In the genomic region with DNA sequence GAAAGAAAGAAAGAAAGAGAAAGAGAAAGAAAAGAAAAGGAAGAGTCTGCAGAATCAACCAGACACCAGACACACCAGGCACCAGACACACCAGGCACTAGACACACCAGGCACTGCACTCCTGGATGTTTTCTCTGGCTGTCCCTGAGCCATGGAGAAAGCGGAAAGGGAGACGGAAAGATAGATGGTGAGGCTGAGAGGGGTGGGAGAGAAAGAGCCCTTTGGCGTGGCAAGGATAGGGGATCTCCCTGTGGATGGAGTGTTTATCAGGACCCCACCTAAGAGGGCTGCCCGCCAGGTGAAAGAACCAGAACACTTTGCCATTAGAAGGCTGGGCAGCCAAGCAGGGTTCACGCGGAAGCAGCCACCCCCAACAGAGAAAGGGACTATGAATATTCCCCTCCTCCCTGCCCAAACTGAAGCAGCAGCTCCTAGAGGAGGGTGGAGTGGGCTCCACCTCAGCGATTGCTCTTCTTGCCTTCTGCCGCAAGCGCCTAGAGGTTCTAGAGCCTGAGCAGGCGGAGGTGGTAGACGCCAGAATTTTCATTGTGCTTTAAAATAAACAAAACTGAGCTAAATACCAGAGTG, we compare ENCODE assay signal across 23 cellular contexts. TPM values are rescaled to one million over a fixed set of nuclear protein-coding genes. Genes with fewer than 3 reads are reported as not detected.
DNase-seq lines count a peak whose midpoint lies in the region; ATAC-seq and TF ChIP-seq lines count a peak whose summit lies in the region.
"Had no signal": no experiment of that assay in that cellular context is flagged by ENCODE, and none has a peak within 500 bp of the region (broad histone marks: within the 10 kb centered on the region; RNA-seq: fewer than 3 reads in every experiment).

No MANE protein-coding gene starts in this region.

- H3K9me3 Mint-ChIP-seq in activated T-cell treated with anti-CD3 and anti-CD28 coated beads, Interleukin-2, amount 50 U/mL, for 72 hours: peaks cover 0 to 3% of the 10 kb centered on the region in 2 donors
- H3K9me3 Mint-ChIP-seq in activated CD4-positive, alpha-beta memory T cell treated with anti-CD3 and anti-CD28 coated beads, Interleukin-2, amount 10 ng/mL, durations not matched to agents 7 days and 5 days: peaks cover 4% of the 10 kb centered on the region

- no peaks in the 10 kb centered on the region for H3K27me3 Mint-ChIP-seq in activated T-cell treated with anti-CD3 and anti-CD28 coated beads, Interleukin-2, amount 50 U/mL, for 72 hours (ENCODE audit: low read depth)
- no peaks in the 10 kb centered on the region for H3K27me3 Mint-ChIP-seq in activated CD4-positive, alpha-beta memory T cell treated with anti-CD3 and anti-CD28 coated beads, Interleukin-2, amount 10 ng/mL, durations not matched to agents 7 days and 5 days

- H3K4me1 Mint-ChIP-seq in activated T-cell treated with anti-CD3 and anti-CD28 coated beads, Interleukin-2, amount 50 U/mL, for 72 hours (ENCODE audit: low read depth): peaks cover 17% of the 10 kb centered on the region
- H3K4me1 Mint-ChIP-seq in activated CD4-positive, alpha-beta memory T cell treated with anti-CD3 and anti-CD28 coated beads, Interleukin-2, amount 10 ng/mL, durations not matched to agents 7 days and 5 days: peaks cover 19% of the 10 kb centered on the region

- no peak overlapping the region for H3K27ac ChIP-seq in substantia nigra (ENCODE audit: low read depth, low read length, poor library complexity, severe bottlenecking)
- H3K27ac ChIP-seq: adrenal gland, colonic mucosa, gastroesophageal sphincter, Peyer's patch, right lobe of liver, upper lobe of right lung, VCaP had no signal

- DNase-seq in activated T-cell treated with anti-CD3 and anti-CD28 coated beads, Interleukin-2, amount 50 U/mL, for 72 hours: no peak
- DNase-seq in activated T-cell treated with anti-CD3 and anti-CD28 coated beads, Interleukin-2, amount 50 U/mL, for 48 hours: no peak
- DNase-seq in activated CD4-positive, alpha-beta memory T cell treated with anti-CD3 and anti-CD28 coated beads, Interleukin-2, amount 10 ng/mL, durations not matched to agents 7 days and 5 days: no peak
- DNase-seq in islet precursor cell: peak; percentile 76
- DNase-seq in GM10266 (ENCODE audit: extremely low spot score): no peak
- no peak for DNase-seq in substantia nigra (lab: John Stamatoyannopoulos, UW)
- DNase-seq in NCI-H446 treated with DMSO at 0.1 percent for 48 hours (lab: John Stamatoyannopoulos, UW): no peak
- DNase-seq: activated T-cell treated with anti-CD3 and anti-CD28 coated beads for 4 hours, colonic mucosa, DMS53, H7, hippocampal formation, left ventricle myocardium superior, NCI-H1694, NCI-H510A treated with DMSO at 0.1 percent for 48 hours, Peyer's patch, right lobe of liver, upper lobe of right lung had no signal

- peak in 1 of 2 donors; percentile 18 for ATAC-seq in activated T-cell treated with anti-CD3 and anti-CD28 coated beads, Interleukin-2, amount 50 U/mL, for 72 hours (replicated peaks in 1 of 2)
- no peak for ATAC-seq in HG03432 (IDR thresholded peaks at IDR 0.05; ENCODE audit: unreplicated experiment)
- ATAC-seq: GM12878 had no signal

- H3K36me3 Mint-ChIP-seq in activated T-cell treated with anti-CD3 and anti-CD28 coated beads, Interleukin-2, amount 50 U/mL, for 72 hours (ENCODE audit: insufficient read depth in 2 of 2): no peaks in the 10 kb centered on the region
- H3K36me3 Mint-ChIP-seq in activated CD4-positive, alpha-beta memory T cell treated with anti-CD3 and anti-CD28 coated beads, Interleukin-2, amount 10 ng/mL, durations not matched to agents 7 days and 5 days (ENCODE audit: low read depth): peaks cover 4% of the 10 kb centered on the region

- H3K27ac Mint-ChIP-seq in activated T-cell treated with anti-CD3 and anti-CD28 coated beads, Interleukin-2, amount 50 U/mL, for 72 hours: peak overlapping the region; percentile 94
- H3K27ac Mint-ChIP-seq in activated CD4-positive, alpha-beta memory T cell treated with anti-CD3 and anti-CD28 coated beads, Interleukin-2, amount 10 ng/mL, durations not matched to agents 7 days and 5 days: peak overlapping the region; percentile 41

- CTCF ChIA-PET in activated CD4-positive, alpha-beta memory T cell treated with anti-CD3 and anti-CD28 coated beads, Interleukin-2, amount 10 ng/mL, durations not matched to agents 7 days and 5 days (lab: Charles Lee): interaction anchor here (1.0 to 4.8 kb wide), 3 partner anchors 12 to 122 kb away, joined by 3 to 14 read pairs (median 3); no protein-coding TSS in a partner anchor

- POLR2A ChIA-PET in activated CD4-positive, alpha-beta memory T cell treated with anti-CD3 and anti-CD28 coated beads, Interleukin-2, amount 10 ng/mL, durations not matched to agents 7 days and 5 days (lab: Charles Lee): interaction anchor here (1.4 to 1.6 kb wide), 3 partner anchors 11 to 33 kb away, joined by 3 to 9 read pairs (median 5); no protein-coding TSS in a partner anchor

- peak overlapping the region; percentile 1 to 80 for H3K4me3 Mint-ChIP-seq in activated T-cell treated with anti-CD3 and anti-CD28 coated beads, Interleukin-2, amount 50 U/mL, for 72 hours
- no peak overlapping the region for H3K4me3 Mint-ChIP-seq in activated CD4-positive, alpha-beta memory T cell treated with anti-CD3 and anti-CD28 coated beads, Interleukin-2, amount 10 ng/mL, durations not matched to agents 7 days and 5 days

- TF ChIP-seq CTCF in GM10266 (IDR thresholded peaks at IDR 0.05; ENCODE audit: control insufficient read depth, insufficient read depth, low read depth, missing control alignments): no peak

RNA-seq across cellular contexts. Expression of gene ST8SIA1, which starts 13.4 kb away (rescaled TPM):
- total RNA-seq in activated T-cell treated with anti-CD3 and anti-CD28 coated beads, Interleukin-2, amount 50 U/mL, for 72 hours: 1 to 10 TPM; 2.9 to 8.7 TPM
- 1 to 10 TPM; 2.6 to 3.1 TPM for total RNA-seq in activated CD4-positive, alpha-beta memory T cell treated with anti-CD3 and anti-CD28 coated beads, Interleukin-2, amount 10 ng/mL, durations not matched to agents 7 days and 5 days
